In genomic region chrX:48022100-48022499, GRCh38 we compare ENCODE assay signal across 16 cellular contexts. TPM values are rescaled to one million over a fixed set of nuclear protein-coding genes. Genes with fewer than 3 reads are reported as not detected.
A peak's percentile ranks its signal among the peaks of the same experiment; 100 is the strongest.
DNase-seq lines count a peak whose midpoint lies in the region; ATAC-seq and TF ChIP-seq lines count a peak whose summit lies in the region.
"Had no signal": no experiment of that assay in that cellular context is flagged by ENCODE, and none has a peak within 500 bp of the region (broad histone marks: within the 10 kb centered on the region; RNA-seq: fewer than 3 reads in every experiment).

No MANE protein-coding gene starts in this region.

- H2AFZ ChIP-seq in ACC112 (ENCODE audit: low read length, unreplicated experiment), result no peak overlapping the region

- TF ChIP-seq CTCF in astrocyte of the cerebellum (IDR thresholded peaks at IDR 0.05; ENCODE audit: low read depth, low read length, missing control alignments), result no peak

- H3K27me3 ChIP-seq in ACC112 (ENCODE audit: insufficient read depth, low read length), result no peaks in the 10 kb centered on the region
- H3K27me3 ChIP-seq in HAP-1 (ENCODE audit: low read depth), result no peaks in the 10 kb centered on the region
- H3K27me3 ChIP-seq in naive thymus-derived CD4-positive, alpha-beta T cell (ENCODE audit: control insufficient read depth in 2 of 2, insufficient read depth in 2 of 2, low read length in 2 of 2), result no peaks in the 10 kb centered on the region
- H3K27me3 ChIP-seq: SJCRH30 had no signal

- H3K79me2 ChIP-seq in ACC112 (ENCODE audit: control insufficient read depth, insufficient read depth, low read length, unreplicated experiment), result no peaks in the 10 kb centered on the region

- H3K4me1 ChIP-seq in ACC112 (ENCODE audit: control insufficient read depth, insufficient read depth, low read length, unreplicated experiment), result peaks cover 6% of the 10 kb centered on the region
- peaks cover 12% of the 10 kb centered on the region for H3K4me1 ChIP-seq in HAP-1
- H3K4me1 ChIP-seq in naive thymus-derived CD4-positive, alpha-beta T cell (ENCODE audit: control insufficient read depth in 2 of 2, insufficient read depth in 2 of 2, low read length in 2 of 2), result no peaks in the 10 kb centered on the region
- H3K4me1 ChIP-seq: SJCRH30 had no signal

- H3K9me3 Mint-ChIP-seq in naive thymus-derived CD4-positive, alpha-beta T cell, result peaks cover 0 to 6% (median 0%) of the 10 kb centered on the region in 11 donors
- H3K9me3 Mint-ChIP-seq: HFFc6 had no signal

- H3K9me3 ChIP-seq in HAP-1, result no peaks in the 10 kb centered on the region
- H3K9me3 ChIP-seq in naive thymus-derived CD4-positive, alpha-beta T cell (ENCODE audit: control insufficient read depth in 2 of 3, low read length in 3 of 3), result no peaks in the 10 kb centered on the region
- H3K9me3 ChIP-seq: SJCRH30 had no signal

- H3K4me3 ChIP-seq in ACC112 (ENCODE audit: low read depth, low read length) (peak overlapping the region; percentile 83; the same call in 1 of the 2 replicates), HAP-1 (peak overlapping the region; percentile 57), astrocyte of the cerebellum (ENCODE audit: low read depth, low read length) (peak overlapping the region; percentile 55)
- no peak overlapping the region for H3K4me3 ChIP-seq in naive thymus-derived CD4-positive, alpha-beta T cell (ENCODE audit: low read length)

- no peak overlapping the region for H3K27ac ChIP-seq in ACC112 (ENCODE audit: low read depth, low read length)
- no peak overlapping the region for H3K27ac ChIP-seq in naive thymus-derived CD4-positive, alpha-beta T cell (ENCODE audit: low read depth, low read length)

- H3K4me1 Mint-ChIP-seq in naive thymus-derived CD4-positive, alpha-beta T cell, result peaks cover 6 to 35% (median 12%) of the 10 kb centered on the region in 7 donors

- ATAC-seq in naive thymus-derived CD4-positive, alpha-beta T cell, result no peak

- H3K27me3 Mint-ChIP-seq in naive thymus-derived CD4-positive, alpha-beta T cell, result peaks cover 0 to 6% (median 0%) of the 10 kb centered on the region in 5 donors

- peak overlapping the region in 6 of 10 donors; percentile 56 to 97 (median 94) for H3K4me3 Mint-ChIP-seq in naive thymus-derived CD4-positive, alpha-beta T cell

- POLR2A ChIA-PET in naive thymus-derived CD4-positive, alpha-beta T cell (lab: Charles Lee), result no interaction called here

- in situ Hi-C loops in HAP-1 (cut with MboI; ENCODE audit: low sequenced_read_pairs), result loop anchor here (10.0 kb wide), 1 partner anchor 197 kb away; no protein-coding TSS in a partner anchor
- in situ Hi-C loops in astrocyte of the cerebellum (cut with HindIII; ENCODE audit: low sequenced_read_pairs), result no loop called here

- intact Hi-C loops in naive thymus-derived CD4-positive, alpha-beta T cell (cut with micrococcal nuclease), result loop anchor here (5.0 to 10.0 kb wide), 2 partner anchors 877 to 880 kb away; partner anchors contain the start of genes NDUFB11 (in 2 of the 2) and RBM10 (in 1 of the 2)

- CTCF ChIA-PET in naive thymus-derived CD4-positive, alpha-beta T cell (lab: Charles Lee), result no interaction called here

- peak; percentile 54 to 74 for DNase-seq in HAP-1 (ENCODE audit: low spot score in 2 of 2)
- DNase-seq in astrocyte of the cerebellum (ENCODE audit: low read depth), result no peak
- DNase-seq in naive thymus-derived CD4-positive, alpha-beta T cell, result no peak
- DNase-seq in activated T-cell treated with anti-CD3 and anti-CD28 coated beads, Interleukin-2, amount 50 U/mL, for 1 hour, result no peak
- no peak for DNase-seq in stimulated activated naive CD4-positive, alpha-beta T cell (lab: John Stamatoyannopoulos, UW)
- DNase-seq in DMS53 treated with DMSO at 0.1 percent for 48 hours (lab: John Stamatoyannopoulos, UW; ENCODE audit: unreplicated experiment), result no peak
- no peak for DNase-seq in DMS114 treated with DMSO at 0.1 percent for 48 hours (lab: John Stamatoyannopoulos, UW; ENCODE audit: unreplicated experiment)
- DNase-seq: activated CD8-positive, alpha-beta memory T cell treated with anti-CD3 and anti-CD28 coated beads for 24 hours; activated naive CD4-positive, alpha-beta T cell treated with Interleukin-2 at 50 U/mL for 16 hours; cerebellar nuclear complex; nephron progenitor cell had no signal

- no peaks in the 10 kb centered on the region for H3K36me3 Mint-ChIP-seq in naive thymus-derived CD4-positive, alpha-beta T cell

- H3K27ac Mint-ChIP-seq in naive thymus-derived CD4-positive, alpha-beta T cell, result no peak overlapping the region

- H3K36me3 ChIP-seq in ACC112 (ENCODE audit: insufficient read depth, low read length), result no peaks in the 10 kb centered on the region
- no peaks in the 10 kb centered on the region for H3K36me3 ChIP-seq in HAP-1 (replicated peaks)
- H3K36me3 ChIP-seq in naive thymus-derived CD4-positive, alpha-beta T cell (ENCODE audit: control insufficient read depth in 2 of 3, insufficient read depth in 3 of 3, low read length in 3 of 3), result no peaks in the 10 kb centered on the region
- H3K36me3 ChIP-seq: SJCRH30 had no signal

RNA-seq across cellular contexts. Expression of gene SPACA5, which starts 15.3 kb away (rescaled TPM):
- total RNA-seq in naive thymus-derived CD4-positive, alpha-beta T cell, result under 1 TPM in 1 of 5 experiments, not detected in 4; 0.59 TPM
- polyA plus RNA-seq in naive thymus-derived CD4-positive, alpha-beta T cell, result under 1 TPM in 1 of 2 donors, not detected in 1; 0.60 TPM
- total RNA-seq: endothelial cell of umbilical vein, HFFc6, SJCRH30, subcutaneous adipose tissue had no signal
- polyA plus RNA-seq: endothelial cell of umbilical vein had no signal

RNA-seq across cellular contexts. Expression of gene ZNF182, which starts 18.3 kb away (rescaled TPM):
- total RNA-seq in naive thymus-derived CD4-positive, alpha-beta T cell, result 10 to 100 TPM in 2 of 5 experiments, 1 to 10 TPM in 3; 6.6 to 16.7 (median 9.0) TPM
- polyA plus RNA-seq in naive thymus-derived CD4-positive, alpha-beta T cell, result 1 to 10 TPM; 4.6 to 10.0 TPM

RNA-seq across cellular contexts. Expression of gene ZNF630, which starts 49.3 kb away (rescaled TPM):
- total RNA-seq in naive thymus-derived CD4-positive, alpha-beta T cell, result 1 to 10 TPM in 4 of 5 experiments, under 1 TPM in 1; 0.53 to 5.1 (median 2.2) TPM
- 1 to 10 TPM in 1 of 2 donors, under 1 TPM in 1; 0.60 to 1.2 TPM for polyA plus RNA-seq in naive thymus-derived CD4-positive, alpha-beta T cell

Comparison
In these comparisons a context has a peak if more than half of its experiments do, and no peak if none do; other contexts are left out.
1. DNase-seq: peak in HAP-1 (2 of 2); none in astrocyte of the cerebellum (single experiment), naive thymus-derived CD4-positive, alpha-beta T cell (0 of 9), activated T-cell treated with anti-CD3 and anti-CD28 coated beads, Interleukin-2, amount 50 U/mL, for 1 hour (single experiment), stimulated activated naive CD4-positive, alpha-beta T cell (0 of 6), DMS53 treated with DMSO at 0.1 percent for 48 hours (single experiment) and DMS114 treated with DMSO at 0.1 percent for 48 hours (single experiment).